30 cellular contexts compared by ENCODE assay signal in genomic region chr7:5204546-5204945, GRCh38.
"Had no signal": no experiment of that assay in that cellular context is flagged by ENCODE, and none has a peak within 500 bp of the region (broad histone marks: within the 10 kb centered on the region; RNA-seq: fewer than 3 reads in every experiment).

No MANE protein-coding gene starts in this region.

- H2AFZ ChIP-seq: parathyroid adenoma had no signal

- FAIRE-seq: small intestine had no signal

- H3K27me3 ChIP-seq: ovary, right lobe of liver, sigmoid colon, suprapubic skin, testis, tibial artery, transverse colon, upper lobe of right lung, uterus had no signal

- H3K4me3 Mint-ChIP-seq: naive thymus-derived CD8-positive, alpha-beta T cell; natural killer cell treated with Interleukin-12 subunit alpha and Interleukin-12 subunit beta and Interleukin-15 and Interleukin-18, amount 100 ng/mL, for 72 hours; nephron progenitor cell; neural crest cell; stimulated activated memory B cell treated with anti-CD40 and anti-IgM and Interleukin-4, amounts not matched to agents 10 μg/mL and 1 μg/mL and 100 μg/mL, for 72 hours; stimulated activated naive CD8-positive, alpha-beta T cell treated with anti-CD3 and anti-CD28 coated beads, Interleukin-15, amount 100 ng/mL, for 72 hours; type B pancreatic cell had no signal

- H3K36me3 ChIP-seq: ovary, uterus had no signal

- H3K9me3 Mint-ChIP-seq: naive thymus-derived CD8-positive, alpha-beta T cell; natural killer cell treated with Interleukin-12 subunit alpha and Interleukin-12 subunit beta and Interleukin-15 and Interleukin-18, amount 100 ng/mL, for 72 hours; nephron progenitor cell; neural crest cell; stimulated activated memory B cell treated with anti-CD40 and anti-IgM and Interleukin-4, amounts not matched to agents 10 μg/mL and 1 μg/mL and 100 μg/mL, for 72 hours; stimulated activated naive CD8-positive, alpha-beta T cell treated with anti-CD3 and anti-CD28 coated beads, Interleukin-15, amount 100 ng/mL, for 72 hours; type B pancreatic cell had no signal

- H3K27ac Mint-ChIP-seq: natural killer cell treated with Interleukin-12 subunit alpha and Interleukin-12 subunit beta and Interleukin-15 and Interleukin-18, amount 100 ng/mL, for 72 hours; stimulated activated memory B cell treated with anti-CD40 and anti-IgM and Interleukin-4, amounts not matched to agents 10 μg/mL and 1 μg/mL and 100 μg/mL, for 72 hours; stimulated activated naive CD8-positive, alpha-beta T cell treated with anti-CD3 and anti-CD28 coated beads, Interleukin-15, amount 100 ng/mL, for 72 hours; type B pancreatic cell had no signal

- H3K27me3 Mint-ChIP-seq: naive thymus-derived CD8-positive, alpha-beta T cell; natural killer cell treated with Interleukin-12 subunit alpha and Interleukin-12 subunit beta and Interleukin-15 and Interleukin-18, amount 100 ng/mL, for 72 hours; progenitor cell of endocrine pancreas; stimulated activated memory B cell treated with anti-CD40 and anti-IgM and Interleukin-4, amounts not matched to agents 10 μg/mL and 1 μg/mL and 100 μg/mL, for 72 hours; stimulated activated naive CD8-positive, alpha-beta T cell treated with anti-CD3 and anti-CD28 coated beads, Interleukin-15, amount 100 ng/mL, for 72 hours; type B pancreatic cell had no signal

- H3K4me1 Mint-ChIP-seq: neural crest cell had no signal

- H3K27ac ChIP-seq: ovary, parathyroid adenoma, psoas muscle, right lobe of liver, suprapubic skin, testis, tibial artery, transverse colon, upper lobe of right lung, uterus had no signal

- H3K9ac ChIP-seq: parathyroid adenoma had no signal

- H3K4me3 ChIP-seq: ovary, psoas muscle, right lobe of liver, sigmoid colon, suprapubic skin, testis, tibial artery, transverse colon, upper lobe of right lung, uterus had no signal

- H3K9me3 ChIP-seq: ovary, psoas muscle, right lobe of liver, sigmoid colon, suprapubic skin, testis, tibial artery, transverse colon, upper lobe of right lung, uterus had no signal

- H3K4me1 ChIP-seq: right lobe of liver, suprapubic skin, upper lobe of right lung, uterus had no signal

- ATAC-seq: naive thymus-derived CD8-positive, alpha-beta T cell; natural killer cell treated with Interleukin-12 subunit alpha and Interleukin-12 subunit beta and Interleukin-15 and Interleukin-18, amount 100 ng/mL, for 72 hours; psoas muscle; right cardiac atrium; right lobe of liver; stimulated activated memory B cell treated with anti-CD40 and anti-IgM and Interleukin-4, amounts not matched to agents 10 μg/mL and 1 μg/mL and 100 μg/mL, for 72 hours; stimulated activated naive CD8-positive, alpha-beta T cell treated with anti-CD3 and anti-CD28 coated beads, Interleukin-15, amount 100 ng/mL, for 72 hours; stimulated activated naive CD8-positive, alpha-beta T cell treated with anti-CD3 and anti-CD28 coated beads, Interleukin-15, Interleukin-2, amounts not matched to agents 100 U/mL and 50 U/mL, for 24 hours; upper lobe of right lung had no signal

- H3K36me3 Mint-ChIP-seq: natural killer cell treated with Interleukin-12 subunit alpha and Interleukin-12 subunit beta and Interleukin-15 and Interleukin-18, amount 100 ng/mL, for 72 hours had no signal

- DNase-seq: naive thymus-derived CD8-positive, alpha-beta T cell; nephron progenitor cell; occipital lobe; psoas muscle; right cardiac atrium; small intestine; stimulated activated CD4-positive, alpha-beta T cell treated with anti-CD3 and anti-CD28 coated beads, Interleukin-12 subunit alpha, Interleukin-12 subunit beta, amount 100 ng/mL, for 4 hours; stimulated activated CD4-positive, alpha-beta T cell treated with anti-CD3 and anti-CD28 coated beads, Interleukin-1b, Interleukin-23, amount 100 ng/mL, for 48 hours; stimulated activated CD4-positive, alpha-beta T cell treated with anti-CD3 and anti-CD28 coated beads, Interleukin-4, amount 100 ng/mL, for 1 hour; stimulated activated CD4-positive, alpha-beta T cell treated with anti-CD3 and anti-CD28 coated beads, Interleukin-4, amount 100 ng/mL, for 4 hours; stimulated activated CD8-positive, alpha-beta memory T cell treated with anti-CD3 and anti-CD28 coated beads, Interleukin-4, amount 100 ng/mL, for 48 hours; stimulated activated naive CD4-positive, alpha-beta T cell; stimulated activated naive CD8-positive, alpha-beta T cell treated with anti-CD3 and anti-CD28 coated beads, Interleukin-15, amount 100 ng/mL, for 72 hours; stimulated activated naive CD8-positive, alpha-beta T cell treated with anti-CD3 and anti-CD28 coated beads, Interleukin-15, Interleukin-2, amounts not matched to agents 100 U/mL and 50 U/mL, for 24 hours; substantia nigra; testis; transverse colon; upper lobe of right lung; uterus had no signal
